In the genomic region with DNA sequence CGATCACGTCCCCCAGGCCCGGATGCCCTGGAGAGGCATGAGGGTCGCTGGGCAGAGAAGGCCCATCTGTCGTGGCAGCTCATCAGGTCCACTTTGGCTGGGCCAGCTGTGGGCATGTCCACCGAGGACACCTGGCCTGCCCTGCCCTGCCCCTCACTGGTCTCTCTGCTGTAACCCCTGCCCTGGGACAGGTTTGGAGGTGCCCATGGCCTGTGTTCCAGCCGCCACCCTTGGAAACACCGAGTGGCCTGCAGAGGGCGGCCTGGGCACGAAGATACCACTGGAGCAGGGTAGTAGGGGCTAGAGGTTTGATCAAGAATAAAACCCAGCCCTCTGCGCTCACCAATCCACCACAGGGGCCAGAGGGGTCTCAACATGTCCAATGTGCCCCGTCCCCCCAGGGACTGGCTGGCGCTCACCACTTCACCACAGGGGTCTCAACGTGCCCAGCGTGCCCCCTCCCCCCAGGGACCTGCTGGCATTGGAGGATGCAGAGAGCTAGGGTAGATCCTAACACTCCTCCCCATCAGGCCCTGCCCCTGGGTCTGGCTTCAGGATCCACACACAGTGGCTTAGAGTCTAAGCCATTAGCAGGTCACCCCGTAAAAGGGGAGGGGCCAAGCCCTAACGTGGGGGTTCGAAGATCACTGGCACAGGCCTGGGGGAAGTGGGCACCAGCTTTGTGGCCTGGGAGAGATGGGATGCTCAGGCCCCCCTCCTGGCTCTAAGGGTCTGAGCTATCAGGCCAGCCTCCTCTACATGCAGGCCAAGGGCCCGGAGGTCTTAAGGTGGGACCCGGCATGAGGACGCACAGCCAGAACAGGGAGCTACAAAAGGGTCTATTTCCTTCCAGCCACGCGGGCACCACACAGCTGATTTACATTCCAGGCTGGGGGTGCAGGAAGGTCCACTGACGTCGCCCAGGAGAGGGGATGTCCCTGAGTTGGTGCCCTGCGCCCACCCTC, we compare ENCODE assay signal across 8 cellular contexts. TPM values are rescaled to one million over a fixed set of nuclear protein-coding genes. Genes with fewer than 3 reads are reported as not detected.
A peak's percentile ranks its signal among the peaks of the same experiment; 100 is the strongest.
DNase-seq lines count a peak whose midpoint lies in the region; ATAC-seq, FAIRE-seq and TF ChIP-seq lines count a peak whose summit lies in the region.

No MANE protein-coding gene starts in this region.

- H3K4me1 ChIP-seq in colonic mucosa: peaks cover 19% of the 10 kb centered on the region
- H3K4me1 ChIP-seq in right lobe of liver: peaks cover 0 to 31% (median 8%) of the 10 kb centered on the region in 4 donors

- ATAC-seq in right lobe of liver (peak; percentile 67 to 72 (median 68)), HG02870 (IDR thresholded peaks at IDR 0.05; ENCODE audit: unreplicated experiment) (no peak), HG03159 (IDR thresholded peaks at IDR 0.05; ENCODE audit: unreplicated experiment) (no peak)

- peak; percentile 71 for DNase-seq in MG63
- DNase-seq in activated CD4-positive, alpha-beta T cell treated with anti-CD3 and anti-CD28 coated beads for 1 hour: peak; percentile 63
- peak; percentile 85 for DNase-seq in colonic mucosa
- peak; percentile 82 to 83 (median 82) for DNase-seq in right lobe of liver
- DNase-seq in stimulated activated CD8-positive, alpha-beta memory T cell treated with anti-CD3 and anti-CD28 coated beads, Interleukin-2, amount 100 ng/mL, for 1 hour (ENCODE audit: low read depth in 2 of 2): peak; percentile 44 to 54

- H3K36me3 ChIP-seq in MG63 (peaks cover 34% of the 10 kb centered on the region), colonic mucosa (no peaks in the 10 kb centered on the region), right lobe of liver (no peaks in the 10 kb centered on the region)

- no peak overlapping the region for H3K9ac ChIP-seq in colonic mucosa (ENCODE audit: low read depth in 2 of 2, low read length in 2 of 2)

- peak; percentile 67 for FAIRE-seq in G401.6 (lab: Jason Lieb, UNC)

- H3K9me3 ChIP-seq in MG63 (no peaks in the 10 kb centered on the region), colonic mucosa (no peaks in the 10 kb centered on the region), right lobe of liver (no peaks in the 10 kb centered on the region)

- intact Hi-C loops in colonic mucosa (cut with DNase I) (loop anchor here (5.0 to 10.0 kb wide), 2 partner anchors 90 to 252 kb away; partner anchors contain the start of genes LMF2, NCAPH2 and PPP6R2), right lobe of liver (cut with DNase I) (loop anchor here in 1 of 2 donors (5.0 kb wide), 1 partner anchor 90 kb away; the partner anchor contains the start of gene PPP6R2)

- TF ChIP-seq CTCF in colonic mucosa (IDR thresholded peaks at IDR 0.05): peak; percentile 65
- TF ChIP-seq CTCF in right lobe of liver (IDR thresholded peaks at IDR 0.05): peak; percentile 63 to 78 (median 70)

- H3K27ac ChIP-seq in colonic mucosa (no peak overlapping the region), right lobe of liver (peak overlapping the region in 1 of 3 donors; percentile 43)

- no peak for TF ChIP-seq POLR2A in right lobe of liver (IDR thresholded peaks at IDR 0.05)

- H3K27me3 ChIP-seq in MG63 (no peaks in the 10 kb centered on the region), colonic mucosa (no peaks in the 10 kb centered on the region), right lobe of liver (no peaks in the 10 kb centered on the region)

- no peak overlapping the region for H3K4me3 ChIP-seq in MG63
- H3K4me3 ChIP-seq in colonic mucosa: no peak overlapping the region
- H3K4me3 ChIP-seq in right lobe of liver: no peak overlapping the region

- 23% methylated on average over 6 of the region's 26 CpGs for WGBS in right lobe of liver (ENCODE audit: insufficient coverage, low coverage, low lambda C conversion rate, missing lambda C conversion rate)

RNA-seq across cellular contexts. Expression of gene HDAC10, which starts 1.3 kb away (rescaled TPM):
- 8.5 and 21.5 TPM in 2 replicates for total RNA-seq in MG63 (2014; rRNA removed; shearing (Covaris generic); ENCODE audit: low replicate concordance)
- total RNA-seq in colonic mucosa (10 to 100 TPM; 40.5 to 59.1 TPM), right lobe of liver (10 to 100 TPM; 19.6 to 30.5 (median 23.0) TPM)

RNA-seq across cellular contexts. Expression of gene TUBGCP6, which starts 7.5 kb away (rescaled TPM):
- total RNA-seq in MG63 (2014; rRNA removed; shearing (Covaris generic); ENCODE audit: low replicate concordance): 11.8 and 17.2 TPM in 2 replicates
- total RNA-seq in colonic mucosa (10 to 100 TPM; 19.2 to 33.4 TPM), right lobe of liver (10 to 100 TPM; 10.4 to 22.6 (median 14.6) TPM)

RNA-seq across cellular contexts. Expression of gene MAPK12, which starts 9.1 kb away (rescaled TPM):
- 54.4 and 58.0 TPM in 2 replicates for total RNA-seq in MG63 (2014; rRNA removed; shearing (Covaris generic); ENCODE audit: low replicate concordance)
- total RNA-seq in colonic mucosa (1 to 10 TPM; 2.0 to 2.6 TPM), right lobe of liver (1 to 10 TPM; 2.1 to 7.6 (median 3.6) TPM)

RNA-seq across cellular contexts. Expression of gene MAPK11, which starts 17.8 kb away (rescaled TPM):
- 15.0 and 27.8 TPM in 2 replicates for total RNA-seq in MG63 (2014; rRNA removed; shearing (Covaris generic); ENCODE audit: low replicate concordance)
- total RNA-seq in colonic mucosa (1 to 10 TPM; 1.3 to 1.9 TPM), right lobe of liver (1 to 10 TPM; 1.7 to 6.4 (median 2.5) TPM)

RNA-seq across cellular contexts. Expression of gene SELENOO, which starts 51.6 kb away (rescaled TPM):
- total RNA-seq in MG63 (2014; rRNA removed; shearing (Covaris generic); ENCODE audit: low replicate concordance): 6.5 and 13.8 TPM in 2 replicates
- total RNA-seq in colonic mucosa (10 to 100 TPM; 29.1 to 36.9 TPM), right lobe of liver (10 to 100 TPM; 51.1 to 67.8 (median 59.2) TPM)

Comparison
In these comparisons a context has a peak if more than half of its experiments do, and no peak if none do; other contexts are left out.
1. ATAC-seq: peak in right lobe of liver (4 of 4); none in HG02870 (single experiment) and HG03159 (single experiment).
2. Peak in every context shown above with its lines, with median percentiles within 50 percentile points of each other: DNase-seq.